ENCODE assay signal across 8 cellular contexts in genomic region chr1:228165372-228166169, GRCh38. TPM values are rescaled to one million over a fixed set of nuclear protein-coding genes. Genes with fewer than 3 reads are reported as not detected.
DNase-seq lines count a peak whose midpoint lies in the region; ATAC-seq and TF ChIP-seq lines count a peak whose summit lies in the region.

TSS of gene IBA57 (plus strand) at chr1:228165804. CDS start at chr1:228165817, 13 bp downstream.

- H3K9ac ChIP-seq in BLaER1 treated with 17β-estradiol and CSF1 and Interleukin-3, amounts not matched to agents 10 nM and 100 nM, result peak within 1 kb of the TSS; percentile 96 to 100 (median 100)

- intact Hi-C loops in activated CD4-positive, alpha-beta T cell treated with anti-CD3 and anti-CD28 coated beads, Interleukin-2, amount 10 ng/mL, durations not matched to agents 24 days and 14 days (cut with micrococcal nuclease), result loop anchor here (1.0 to 10.0 kb wide), 12 partner anchors 9 to 401 kb away; partner anchors contain the start of genes ARF1, GUK1, MRPL55 and RNF187

- H3K4me1 Mint-ChIP-seq in activated CD4-positive, alpha-beta T cell treated with anti-CD3 and anti-CD28 coated beads, Interleukin-2, amount 10 ng/mL, durations not matched to agents 24 days and 14 days, result peaks cover 25% of the 10 kb centered on the region

- H3K27me3 Mint-ChIP-seq in activated CD4-positive, alpha-beta T cell treated with anti-CD3 and anti-CD28 coated beads, Interleukin-2, amount 10 ng/mL, durations not matched to agents 24 days and 14 days, result no peaks in the 10 kb centered on the region

- H3K4me3 ChIP-seq in BLaER1 treated with 17β-estradiol and CSF1 and Interleukin-3, amounts not matched to agents 10 nM and 100 nM, result peak within 1 kb of the TSS; percentile 64 to 82 (median 69)
- H3K4me3 ChIP-seq in coronary artery, result peak within 1 kb of the TSS; percentile 81

- H3K4me1 ChIP-seq in BLaER1 treated with 17β-estradiol and CSF1 and Interleukin-3, amounts not matched to agents 10 nM and 100 nM, result peaks cover 59 to 82% (median 65%) of the 10 kb centered on the region in 10 experiments

- H3K4me2 ChIP-seq in BLaER1 treated with 17β-estradiol and CSF1 and Interleukin-3, amounts not matched to agents 10 nM and 100 nM, result peak within 1 kb of the TSS; percentile 90 to 98 (median 96)

- no peaks in the 10 kb centered on the region for H3K27me3 ChIP-seq in BLaER1 treated with 17β-estradiol and CSF1 and Interleukin-3, amounts not matched to agents 10 nM and 100 nM

- H4K20me1 ChIP-seq in BLaER1 treated with 17β-estradiol and CSF1 and Interleukin-3, amounts not matched to agents 10 nM and 100 nM, result peaks cover 0 to 44% (median 4%) of the 10 kb centered on the region in 11 experiments; a peak in 10 of 22 replicates

- peak; percentile 85 for TF ChIP-seq CTCF in coronary artery (IDR thresholded peaks at IDR 0.05)

- H3K27ac ChIP-seq in BLaER1 treated with 17β-estradiol and CSF1 and Interleukin-3, amounts not matched to agents 10 nM and 100 nM, result peak within 1 kb of the TSS; percentile 98 to 100 (median 100)
- peak within 1 kb of the TSS; percentile 97 to 100 for H3K27ac ChIP-seq in coronary artery

- no peaks in the 10 kb centered on the region for H3K36me3 Mint-ChIP-seq in activated CD4-positive, alpha-beta T cell treated with anti-CD3 and anti-CD28 coated beads, Interleukin-2, amount 10 ng/mL, durations not matched to agents 24 days and 14 days (ENCODE audit: low read depth)

- H3K4me3 Mint-ChIP-seq in activated CD4-positive, alpha-beta T cell treated with anti-CD3 and anti-CD28 coated beads, Interleukin-2, amount 10 ng/mL, durations not matched to agents 24 days and 14 days, result peak within 1 kb of the TSS; percentile 91

- ATAC-seq in HG03460 (IDR thresholded peaks at IDR 0.05; ENCODE audit: unreplicated experiment) (peak; percentile 78), left lobe of liver (peak; percentile 87)

- peaks cover 0 to 15% (median 0%) of the 10 kb centered on the region in 11 experiments; a peak in 4 of 22 replicates for H3K36me3 ChIP-seq in BLaER1 treated with 17β-estradiol and CSF1 and Interleukin-3, amounts not matched to agents 10 nM and 100 nM

- no peaks in the 10 kb centered on the region for H3K9me3 Mint-ChIP-seq in activated CD4-positive, alpha-beta T cell treated with anti-CD3 and anti-CD28 coated beads, Interleukin-2, amount 10 ng/mL, durations not matched to agents 24 days and 14 days

- no peaks in the 10 kb centered on the region for H3K9me3 ChIP-seq in BLaER1 treated with 17β-estradiol and CSF1 and Interleukin-3, amounts not matched to agents 10 nM and 100 nM (replicated peaks in 1 of 11)

- peak; percentile 99 for DNase-seq in GM19240 (ENCODE audit: insufficient read length, low spot score)
- DNase-seq in NCI-H524 treated with DMSO at 0.1 percent for 48 hours (lab: John Stamatoyannopoulos, UW), result peak; percentile 65
- peak; percentile 100 for DNase-seq in activated CD4-positive, alpha-beta T cell treated with anti-CD3 and anti-CD28 coated beads, Interleukin-2, amount 10 ng/mL, durations not matched to agents 24 days and 14 days
- peak; percentile 100 for DNase-seq in coronary artery (ENCODE audit: low spot score)
- peak; percentile 99 for DNase-seq in left lobe of liver (ENCODE audit: low spot score)
- DNase-seq in stimulated activated CD4-positive, alpha-beta T cell treated with anti-CD3 and anti-CD28 coated beads, Interleukin-2, amount 100 ng/mL, for 4 hours (ENCODE audit: low read depth), result peak; percentile 100

- peak within 1 kb of the TSS; percentile 96 for H3K27ac Mint-ChIP-seq in activated CD4-positive, alpha-beta T cell treated with anti-CD3 and anti-CD28 coated beads, Interleukin-2, amount 10 ng/mL, durations not matched to agents 24 days and 14 days

RNA-seq across cellular contexts. Expression of gene IBA57, which starts in this region (rescaled TPM):
- total RNA-seq in activated CD4-positive, alpha-beta T cell treated with anti-CD3 and anti-CD28 coated beads, Interleukin-2, amount 10 ng/mL, durations not matched to agents 24 days and 14 days, result 10.8 and 11.4 TPM in 2 replicates
- total RNA-seq in left lobe of liver, result 9.8 TPM

Comparison
In these comparisons a context has a peak if more than half of its experiments do, and no peak if none do; other contexts are left out.
1. Peak in every context shown above with its lines: DNase-seq, ATAC-seq, H3K4me3 ChIP-seq and H3K27ac ChIP-seq.